Comparison of ENCODE assay signal across 21 cellular contexts in genomic region chr1:23709229-23709628, GRCh38.
"Had no signal": no experiment of that assay in that cellular context is flagged by ENCODE, and none has a peak within 500 bp of the region (broad histone marks: within the 10 kb centered on the region; RNA-seq: fewer than 3 reads in every experiment).

No MANE protein-coding gene starts in this region.

- H3K27ac ChIP-seq: brain microvascular endothelial cell, coronary artery, gastroesophageal sphincter, heart left ventricle, neural progenitor cell, prostate gland, skin epidermis, thyroid gland had no signal

- H3K4me1 Mint-ChIP-seq: mesothelial cell of epicardium, neural progenitor cell had no signal

- DNase-seq: activated CD4-positive, alpha-beta T cell treated with anti-CD3 and anti-CD28 coated beads, Interleukin-2, amount 50 U/mL, for 1 hour; activated CD8-positive, alpha-beta memory T cell treated with anti-CD3 and anti-CD28 coated beads, Interleukin-2, amount 50 U/mL, for 4 hours; anterior cingulate cortex; brain microvascular endothelial cell; heart left ventricle; kidney; right cardiac atrium; stimulated activated CD4-positive, alpha-beta T cell treated with anti-CD3 and anti-CD28 coated beads, Interleukin-15, amount 100 ng/mL, for 24 hours; stimulated activated CD4-positive, alpha-beta T cell treated with anti-CD3 and anti-CD28 coated beads, Interleukin-4, amount 100 ng/mL, for 1 hour; SW 1271; thyroid gland had no signal

- H3K27me3 ChIP-seq: brain microvascular endothelial cell, gastroesophageal sphincter, heart left ventricle, neural progenitor cell, thyroid gland had no signal

- H3K36me3 ChIP-seq: neural progenitor cell, prostate gland, thyroid gland had no signal

- H3K9me3 Mint-ChIP-seq: mesothelial cell of epicardium; neural progenitor cell; T-helper 2 cell treated with Interferon-gamma antibody and Interleukin-4, amounts not matched to agents 5 μg/mL and 100 μg/mL, for 36 hours had no signal

- H3K4me3 Mint-ChIP-seq: mesothelial cell of epicardium; neural progenitor cell; T-helper 2 cell treated with Interferon-gamma antibody and Interleukin-4, amounts not matched to agents 5 μg/mL and 100 μg/mL, for 36 hours had no signal

- H3K4me1 ChIP-seq: gastroesophageal sphincter, heart left ventricle, neural progenitor cell, thyroid gland had no signal

- ATAC-seq: esophagus mucosa, gastroesophageal sphincter, heart left ventricle, left lobe of liver, right cardiac atrium had no signal

- H3K9me3 ChIP-seq: gastroesophageal sphincter, heart left ventricle, prostate gland, thyroid gland had no signal

- H3K27ac Mint-ChIP-seq: mesothelial cell of epicardium; neural progenitor cell; T-helper 2 cell treated with Interferon-gamma antibody and Interleukin-4, amounts not matched to agents 5 μg/mL and 100 μg/mL, for 36 hours had no signal

- H3K4me3 ChIP-seq: coronary artery, gastroesophageal sphincter, heart left ventricle, lung, neural progenitor cell, prostate gland, skin epidermis, thyroid gland had no signal
